8 cellular contexts compared by ENCODE assay signal in genomic region chr22:44685384-44686056, GRCh38. TPM values are rescaled to one million over a fixed set of nuclear protein-coding genes. Genes with fewer than 3 reads are reported as not detected.
DNase-seq lines count a peak whose midpoint lies in the region; ATAC-seq and TF ChIP-seq lines count a peak whose summit lies in the region.

No MANE protein-coding gene starts in this region.

- no peak overlapping the region for H3K4me3 ChIP-seq in mammary epithelial cell (replicated peaks in 1 of 3; ENCODE audit: insufficient read depth in 1 of 3, low read depth in 2 of 3, low read length in 3 of 3)
- H3K4me3 ChIP-seq in upper lobe of left lung = no peak overlapping the region

- peaks cover 10% of the 10 kb centered on the region for H3K4me1 Mint-ChIP-seq in WTC11

- H3K9me3 Mint-ChIP-seq in WTC11 = no peaks in the 10 kb centered on the region

- 6% methylated on average over 11 of the region's 11 CpGs for WGBS in mammary epithelial cell (ENCODE audit: low coverage, missing lambda C conversion rate)
- WGBS in upper lobe of left lung, 2 donors = 50 to 63% methylated on average over 10 of the region's 11 CpGs

- intact Hi-C loops in mammary epithelial cell (cut with micrococcal nuclease) = no loop called here

- no peak overlapping the region for H3K4me3 Mint-ChIP-seq in WTC11

- DNase-seq in NCI-H1436 (lab: John Stamatoyannopoulos, UW) (peak; percentile 60), NCI-H1436 treated with DMSO at 0.1 percent for 48 hours (lab: John Stamatoyannopoulos, UW) (no peak), KBM-7 (peak; percentile 85), WTC11 (ENCODE audit: low spot score) (peak; percentile 64), mammary epithelial cell (peak; percentile 97), myocyte (ENCODE audit: low read depth) (peak; percentile 57), upper lobe of left lung (peak in 1 of 2 donors; percentile 72), NCI-H2029 (lab: John Stamatoyannopoulos, UW) (no peak)

- no peak for TF ChIP-seq CTCF in WTC11 (IDR thresholded peaks at IDR 0.05)
- TF ChIP-seq CTCF in mammary epithelial cell (conservative IDR thresholded peaks at IDR 0.05 in 1 of 2, IDR thresholded peaks at IDR 0.05 in 1 of 2; ENCODE audit: extremely low read depth in 1 of 2, insufficient read depth in 1 of 2, low read depth in 1 of 2, low read length in 2 of 2) = no peak
- no peak for TF ChIP-seq CTCF in upper lobe of left lung (IDR thresholded peaks at IDR 0.05)

- no peak for TF ChIP-seq POLR2A in upper lobe of left lung (IDR thresholded peaks at IDR 0.05)

- POLR2A ChIA-PET in WTC11 (lab: Charles Lee) = no interaction called here

- H3K9me3 ChIP-seq in mammary epithelial cell (replicated peaks; ENCODE audit: insufficient read depth, low read length) (no peaks in the 10 kb centered on the region), upper lobe of left lung (no peaks in the 10 kb centered on the region)

- H4K20me1 ChIP-seq in mammary epithelial cell (ENCODE audit: insufficient read depth, low read length) = no peaks in the 10 kb centered on the region

- no peaks in the 10 kb centered on the region for H3K36me3 Mint-ChIP-seq in WTC11

- H3K4me1 ChIP-seq in mammary epithelial cell (ENCODE audit: insufficient read depth, low read length) (peaks cover 22% of the 10 kb centered on the region), upper lobe of left lung (peaks cover 7 to 18% (median 14%) of the 10 kb centered on the region in 4 donors)

- ATAC-seq in WTC11 (peak; percentile 76), upper lobe of left lung (ENCODE audit: low FRiP score in 2 of 2) (peak; percentile 49 to 81)

- CTCF ChIA-PET in WTC11 (lab: Charles Lee) = interaction anchor here (0.5 to 4.4 kb wide), 63 partner anchors 9 to 835 kb away, joined by 3 to 57 read pairs (median 4); partner anchors contain the start of genes ARHGAP8, NUP50, PARVB and PRR5
- CTCF ChIA-PET in mammary epithelial cell (lab: Charles Lee; ENCODE audit: low non-redundant PET) = interaction anchor here (0.6 to 0.8 kb wide), 3 partner anchors 11 to 332 kb away, joined by 3 to 6 read pairs (median 4); no protein-coding TSS in a partner anchor

- TF ChIP-seq EP300 in upper lobe of left lung (IDR thresholded peaks at IDR 0.05) = no peak

- H3K27ac ChIP-seq in mammary epithelial cell (ENCODE audit: insufficient read depth, low read depth, low read length) (peak overlapping the region; percentile 84), upper lobe of left lung (no peak overlapping the region)

- peaks cover 2% of the 10 kb centered on the region; the same call in 1 of the 2 replicates for H3K27me3 Mint-ChIP-seq in WTC11 (ENCODE audit: low read depth)

- peak overlapping the region; percentile 81 for H2AFZ ChIP-seq in mammary epithelial cell (ENCODE audit: low read depth, low read length)

- no peaks in the 10 kb centered on the region for H3K79me2 ChIP-seq in mammary epithelial cell (ENCODE audit: insufficient read depth, low read length)

- peak overlapping the region; percentile 57 for H3K9ac ChIP-seq in mammary epithelial cell (ENCODE audit: insufficient read depth, low read length)

- TSS peak; percentile 86 for BruUV-seq in mammary epithelial cell (replicated peaks; lab: Mats Ljungman, UMichigan)

- H3K27ac Mint-ChIP-seq in WTC11 = peak overlapping the region; percentile 74; the same call in 1 of the 2 replicates

- in situ Hi-C loops in KBM-7 (cut with MboI; ENCODE audit: low pct_unique_long_range_greater_than_20kb, low sequenced_read_pairs) = no loop called here
- in situ Hi-C loops in mammary epithelial cell (cut with MboI; ENCODE audit: low sequenced_read_pairs in 2 of 2) = no loop called here

- dilution Hi-C loops in mammary epithelial cell (cut with HindIII; ENCODE audit: low sequenced_read_pairs) = no loop called here

- no peaks in the 10 kb centered on the region for H3K27me3 ChIP-seq in mammary epithelial cell (ENCODE audit: insufficient read depth, low read length)
- no peaks in the 10 kb centered on the region for H3K27me3 ChIP-seq in upper lobe of left lung

- peak overlapping the region; percentile 28 for H3K4me2 ChIP-seq in mammary epithelial cell (ENCODE audit: insufficient read depth, low read depth, low read length)

- H3K36me3 ChIP-seq in mammary epithelial cell (ENCODE audit: insufficient read depth, low read length) = no peaks in the 10 kb centered on the region
- H3K36me3 ChIP-seq in upper lobe of left lung = no peaks in the 10 kb centered on the region

TF ChIP-seq in WTC11, 78 proteins besides CTCF, POLR2A, EP300 and RAD21:
- peak; percentile 16; the same call in 1 of the 2 replicates for TF ChIP-seq SP1 (CRISPR knock-in tag; conservative IDR thresholded peaks at IDR 0.05)
- TF ChIP-seq, protein P1, sequence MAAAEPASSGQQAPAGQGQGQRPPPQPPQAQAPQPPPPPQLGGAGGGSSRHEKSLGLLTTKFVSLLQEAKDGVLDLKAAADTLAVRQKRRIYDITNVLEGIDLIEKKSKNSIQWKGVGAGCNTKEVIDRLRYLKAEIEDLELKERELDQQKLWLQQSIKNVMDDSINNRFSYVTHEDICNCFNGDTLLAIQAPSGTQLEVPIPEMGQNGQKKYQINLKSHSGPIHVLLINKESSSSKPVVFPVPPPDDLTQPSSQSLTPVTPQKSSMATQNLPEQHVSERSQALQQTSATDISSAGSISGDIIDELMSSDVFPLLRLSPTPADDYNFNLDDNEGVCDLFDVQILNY (CRISPR knock-in tag; IDR thresholded peaks at IDR 0.05) = no peak

RNA-seq across cellular contexts. Expression of gene PRR5, which starts 16.5 kb away (rescaled TPM):
- total RNA-seq in WTC11 (2021) = 12.3 to 15.6 TPM (median 13.6 TPM) in 3 replicates
- 10 to 100 TPM; 13.0 to 19.9 TPM for total RNA-seq in mammary epithelial cell
- 12.9 TPM for polyA plus RNA-seq in mammary epithelial cell
- polyA minus RNA-seq in mammary epithelial cell = 9.1 TPM
- 54.3 and 78.2 TPM in 2 replicates for total RNA-seq in myocyte
- 51.6 TPM for polyA plus RNA-seq in myocyte (2012)
- total RNA-seq in upper lobe of left lung = 10 to 100 TPM; 13.1 to 68.1 (median 15.8) TPM

Comparison
In these comparisons a context has a peak if more than half of its experiments do, and no peak if none do; other contexts are left out.
1. DNase-seq: peak in NCI-H1436 (single experiment), KBM-7 (single experiment), WTC11 (single experiment), mammary epithelial cell (single experiment) and myocyte (single experiment); none in NCI-H1436 treated with DMSO at 0.1 percent for 48 hours (single experiment) and NCI-H2029 (single experiment).